In the genomic region with DNA sequence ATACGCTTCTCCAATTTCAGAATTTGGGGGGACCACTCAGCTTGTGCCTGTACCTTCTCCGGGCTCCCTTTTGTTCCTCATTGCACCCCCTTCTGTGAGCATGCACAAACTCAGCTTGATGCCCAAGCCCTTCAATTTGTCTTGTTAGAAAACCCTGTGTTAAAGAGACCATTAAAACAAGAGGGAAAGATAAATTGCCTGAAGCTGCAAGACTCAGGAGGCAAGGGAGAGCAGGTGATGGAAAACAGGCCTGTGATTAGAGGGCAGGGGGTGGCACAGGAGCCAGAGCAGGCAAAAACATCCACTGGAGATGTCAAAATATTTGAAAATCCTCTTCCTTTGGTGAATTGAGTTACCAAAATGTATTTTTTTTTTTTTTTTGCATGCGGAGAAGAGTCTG, we compare ENCODE assay signal across 1 cellular context.
TF ChIP-seq lines count a peak whose summit lies in the region.

No MANE protein-coding gene starts in this region.

TF ChIP-seq in GM23338, 12 proteins besides CTCF, POLR2A, EP300 and RAD21 (continued from another document):
- TF ChIP-seq ZNF462 (CRISPR knock-in tag; IDR thresholded peaks at IDR 0.05), result no peak
